In genomic region chr1:161523817-161524741, GRCh38 we compare ENCODE assay signal across 8 cellular contexts. TPM values are rescaled to one million over a fixed set of nuclear protein-coding genes. Genes with fewer than 3 reads are reported as not detected.
DNase-seq lines count a peak whose midpoint lies in the region; ATAC-seq and TF ChIP-seq lines count a peak whose summit lies in the region.
"Not testable (repeated sequence)": the region's sequence is repeated elsewhere in the genome, so short reads cannot be mapped to it uniquely, and the experiment has no call there.

Gene HSPA6, plus strand, starts transcription at chr1:161524540. Its CDS starts 119 bp downstream, at chr1:161524659.

- H3K36me3 ChIP-seq in Caco-2 (ENCODE audit: control insufficient read depth, insufficient read depth, low read length); KOPT-K1 (ENCODE audit: insufficient read depth, low read length): not testable (repeated sequence)

- H3K4me1 Mint-ChIP-seq in Caco-2 (ENCODE audit: low read depth, unreplicated experiment); activated T-cell treated with anti-CD3 and anti-CD28 coated beads, Interleukin-2, amount 50 U/mL, for 72 hours (ENCODE audit: low read depth): not testable (repeated sequence)

- intact Hi-C loops in Caco-2 (cut with micrococcal nuclease; ENCODE audit: unreplicated experiment): not testable (repeated sequence)

- not testable (repeated sequence) for H3K27me3 Mint-ChIP-seq in Caco-2 (ENCODE audit: insufficient read depth, unreplicated experiment)
- peaks cover 12% of the 10 kb centered on the region for H3K27me3 Mint-ChIP-seq in activated T-cell treated with anti-CD3 and anti-CD28 coated beads, Interleukin-2, amount 50 U/mL, for 72 hours (ENCODE audit: low read depth)

- BruUV-seq in Caco-2 (replicated peaks; lab: Mats Ljungman, UMichigan): not testable (repeated sequence)

- ATAC-seq in GM21619 (IDR thresholded peaks at IDR 0.05; ENCODE audit: unreplicated experiment): peak; percentile 48
- ATAC-seq in activated T-cell treated with anti-CD3 and anti-CD28 coated beads, Interleukin-2, amount 50 U/mL, for 72 hours (replicated peaks in 1 of 2): peak; percentile 76 to 77

- H3K4me3 ChIP-seq in Caco-2 (ENCODE audit: low read depth, low read length): peak within 1 kb of the TSS; percentile 76
- H3K4me3 ChIP-seq in mononuclear cell (ENCODE audit: low read length): peak within 1 kb of the TSS; percentile 70

- H3K27ac Mint-ChIP-seq in Caco-2 (ENCODE audit: unreplicated experiment): peak within 1 kb of the TSS; percentile 74
- peak within 1 kb of the TSS; percentile 99 for H3K27ac Mint-ChIP-seq in activated T-cell treated with anti-CD3 and anti-CD28 coated beads, Interleukin-2, amount 50 U/mL, for 72 hours

- DNase-seq in Caco-2 (peak; percentile 46 to 73), RKO (ENCODE audit: low spot score) (peak; percentile 82), erythroblast (lab: John Stamatoyannopoulos, UW) (peak; percentile 83 to 94)
- peak; percentile 50 to 71 for DNase-seq in activated T-cell treated with anti-CD3 and anti-CD28 coated beads, Interleukin-2, amount 50 U/mL, for 72 hours
- DNase-seq in stimulated activated CD8-positive, alpha-beta memory T cell treated with anti-CD3 and anti-CD28 coated beads, Interleukin-15, amount 100 ng/mL, for 24 hours (ENCODE audit: low read depth): peak; percentile 82

- H3K9me3 ChIP-seq in Caco-2; KOPT-K1 (ENCODE audit: insufficient read depth, low read length, poor library complexity, severe bottlenecking); mononuclear cell (ENCODE audit: low read depth, low read length): not testable (repeated sequence)

- H3K9me3 Mint-ChIP-seq in Caco-2 (ENCODE audit: unreplicated experiment); activated T-cell treated with anti-CD3 and anti-CD28 coated beads, Interleukin-2, amount 50 U/mL, for 72 hours: not testable (repeated sequence)

- H3K36me3 Mint-ChIP-seq in Caco-2 (ENCODE audit: insufficient read depth, unreplicated experiment): peaks cover 11% of the 10 kb centered on the region
- not testable (repeated sequence) for H3K36me3 Mint-ChIP-seq in activated T-cell treated with anti-CD3 and anti-CD28 coated beads, Interleukin-2, amount 50 U/mL, for 72 hours (ENCODE audit: insufficient read depth in 2 of 2)

- H3K4me1 ChIP-seq in Caco-2: not testable (repeated sequence)
- H3K4me1 ChIP-seq in mononuclear cell (ENCODE audit: insufficient read depth, low read length): peaks cover 16% of the 10 kb centered on the region

- CTCF ChIA-PET in Caco-2 (lab: Charles Lee): interaction anchor here (0.5 kb wide), 1 partner anchor 215 kb away, joined by 3 read pairs; no protein-coding TSS in a partner anchor

- not testable (repeated sequence) for TF ChIP-seq CTCF in Caco-2 (IDR thresholded peaks at IDR 0.05; ENCODE audit: insufficient read depth in 1 of 2, low read depth in 1 of 2, low read length in 1 of 2, severe bottlenecking in 1 of 2, unreplicated experiment in 1 of 2)

- not testable (repeated sequence) for H3K27me3 ChIP-seq in Caco-2 (replicated peaks; ENCODE audit: control insufficient read depth, insufficient read depth, low read length); mononuclear cell (ENCODE audit: insufficient read depth, low read length)

- peak within 1 kb of the TSS; percentile 52 for H3K27ac ChIP-seq in KOPT-K1 (ENCODE audit: low read depth, low read length, poor library complexity, severe bottlenecking)

- peak within 1 kb of the TSS; percentile 71 for H3K4me3 Mint-ChIP-seq in Caco-2 (ENCODE audit: unreplicated experiment)
- peak within 1 kb of the TSS; percentile 78 to 82 for H3K4me3 Mint-ChIP-seq in activated T-cell treated with anti-CD3 and anti-CD28 coated beads, Interleukin-2, amount 50 U/mL, for 72 hours

- peak; percentile 30 for TF ChIP-seq POLR2A in erythroblast (IDR thresholded peaks at IDR 0.05; ENCODE audit: low read length)

- POLR2A ChIA-PET in Caco-2 (lab: Charles Lee): not testable (repeated sequence)

RNA-seq across cellular contexts. Expression of gene HSPA6, which starts in this region (rescaled TPM):
- 0.32 and 0.60 TPM in 2 replicates for total RNA-seq in Caco-2 (2022)
- under 1 TPM; 0.24 to 0.53 TPM for total RNA-seq in activated T-cell treated with anti-CD3 and anti-CD28 coated beads, Interleukin-2, amount 50 U/mL, for 72 hours
- total RNA-seq in mononuclear cell: 2.8 TPM

Comparison
In these comparisons a context has a peak if more than half of its experiments do, and no peak if none do; other contexts are left out.
1. Peak in every context shown above with its lines: DNase-seq, ATAC-seq, H3K4me3 ChIP-seq and H3K27ac ChIP-seq.
2. Peak in DNase-seq and H3K4me3 ChIP-seq in Caco-2; RNA of the gene not detected or under 1 TPM.
3. Peak in DNase-seq and ATAC-seq in activated T-cell treated with anti-CD3 and anti-CD28 coated beads, Interleukin-2, amount 50 U/mL, for 72 hours; RNA of the gene not detected or under 1 TPM.